In the genomic region with DNA sequence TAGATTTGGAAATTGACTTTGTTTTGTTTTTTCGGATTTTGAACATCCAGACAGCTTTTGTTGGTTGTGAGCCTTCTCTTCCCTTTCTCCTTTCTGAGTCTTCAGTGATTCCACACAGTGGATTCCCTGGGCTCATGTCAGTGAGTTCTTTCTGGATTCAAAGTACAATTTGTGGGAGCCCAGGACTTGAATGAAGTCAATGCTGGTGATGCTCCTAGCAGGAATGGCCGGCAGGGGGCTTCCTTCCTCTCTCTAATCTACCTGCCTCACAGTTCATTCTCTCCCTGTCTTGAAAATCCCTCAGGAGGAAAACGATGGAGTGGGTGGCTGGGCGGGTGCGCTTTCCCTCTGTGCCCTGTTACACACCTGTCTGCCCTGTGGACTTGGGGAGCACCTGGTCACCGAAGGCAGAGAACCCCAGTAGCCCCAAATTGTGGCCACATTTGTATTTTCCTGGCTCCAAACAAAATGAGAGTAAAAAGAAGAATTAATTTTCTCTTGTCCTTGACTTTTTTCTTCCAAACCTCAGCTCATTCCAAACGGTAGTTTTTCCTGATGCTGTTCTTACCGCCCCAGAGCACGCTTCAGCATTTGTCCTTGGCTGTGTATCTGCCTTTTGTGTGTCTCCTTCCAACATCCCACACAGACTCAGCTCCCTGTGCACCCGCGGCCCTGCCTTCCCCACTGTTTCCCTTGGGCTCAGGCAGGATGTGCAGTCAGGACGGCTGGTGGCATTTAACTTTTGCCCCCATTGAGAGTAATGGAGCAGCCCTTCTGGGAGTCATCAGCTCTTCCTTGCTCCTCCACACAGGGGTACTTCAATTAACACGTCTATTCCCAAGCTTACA, we compare ENCODE assay signal across 9 cellular contexts.
DNase-seq lines count a peak whose midpoint lies in the region; ATAC-seq, FAIRE-seq and TF ChIP-seq lines count a peak whose summit lies in the region.
"Had no signal": no experiment of that assay in that cellular context is flagged by ENCODE, and none has a peak within 500 bp of the region (broad histone marks: within the 10 kb centered on the region; RNA-seq: fewer than 3 reads in every experiment).

No MANE protein-coding gene starts in this region.

- H3K36me3 ChIP-seq in astrocyte (ENCODE audit: insufficient read depth, low read length) (no peaks in the 10 kb centered on the region), mucosa of descending colon (ENCODE audit: low read depth) (no peaks in the 10 kb centered on the region)
- H3K36me3 ChIP-seq: SJSA1 had no signal

- no peak for FAIRE-seq in astrocyte (lab: Jason Lieb, UNC)

- no peak overlapping the region for H2AFZ ChIP-seq in astrocyte (ENCODE audit: low read depth, low read length)

- H3K36me3 Mint-ChIP-seq in astrocyte (ENCODE audit: low read depth, unreplicated experiment), result peaks cover 3% of the 10 kb centered on the region
- no peaks in the 10 kb centered on the region for H3K36me3 Mint-ChIP-seq in naive thymus-derived CD8-positive, alpha-beta T cell

- H3K9me3 Mint-ChIP-seq in astrocyte (ENCODE audit: unreplicated experiment), result peaks cover 8% of the 10 kb centered on the region
- peaks cover 0 to 11% (median 5%) of the 10 kb centered on the region in 9 donors for H3K9me3 Mint-ChIP-seq in naive thymus-derived CD8-positive, alpha-beta T cell

- no peak overlapping the region for H3K27ac ChIP-seq in astrocyte (ENCODE audit: low read depth, low read length)
- H3K27ac ChIP-seq: SJSA1 had no signal

- intact Hi-C loops in mucosa of descending colon (cut with DNase I, micrococcal nuclease), result no loop called here
- intact Hi-C loops in Right ventricle myocardium superior (cut with DNase I), result no loop called here

- no peaks in the 10 kb centered on the region for H3K79me2 ChIP-seq in astrocyte (ENCODE audit: insufficient read depth, low read length)

- H3K4me3 Mint-ChIP-seq in astrocyte (ENCODE audit: unreplicated experiment), result no peak overlapping the region
- H3K4me3 Mint-ChIP-seq in naive thymus-derived CD8-positive, alpha-beta T cell, result no peak overlapping the region

- ATAC-seq in mucosa of descending colon (peak; percentile 33), GM21515 (IDR thresholded peaks at IDR 0.05; ENCODE audit: unreplicated experiment) (no peak), Right ventricle myocardium superior (ENCODE audit: poor library complexity) (no peak)
- ATAC-seq in naive thymus-derived CD8-positive, alpha-beta T cell, result no peak

- no peak overlapping the region for H3K9ac ChIP-seq in astrocyte (ENCODE audit: low read length)

- H3K27me3 ChIP-seq in astrocyte (ENCODE audit: insufficient read depth, low read length), result no peaks in the 10 kb centered on the region
- H3K27me3 ChIP-seq: SJSA1 had no signal

- POLR2A ChIA-PET in naive thymus-derived CD8-positive, alpha-beta T cell (lab: Charles Lee), result no interaction called here

- no peaks in the 10 kb centered on the region for H4K20me1 ChIP-seq in astrocyte (ENCODE audit: insufficient read depth, low read length)

- H3K4me2 ChIP-seq in astrocyte (ENCODE audit: low read length), result no peak overlapping the region

- H3K4me1 ChIP-seq in astrocyte (ENCODE audit: insufficient read depth, low read length), result no peaks in the 10 kb centered on the region
- no peaks in the 10 kb centered on the region for H3K4me1 ChIP-seq in mucosa of descending colon (ENCODE audit: low read depth)
- H3K4me1 ChIP-seq: SJSA1 had no signal

- peak; percentile 3 for DNase-seq in G401 (ENCODE audit: low spot score)
- DNase-seq in astrocyte (ENCODE audit: low read depth), result no peak
- DNase-seq in mucosa of descending colon, result peak in 2 of 3 donors; percentile 50 to 62
- no peak for DNase-seq in stimulated activated naive CD4-positive, alpha-beta T cell treated with Interleukin-2 at 50 U/mL for 16 hours (lab: John Stamatoyannopoulos, UW)
- no peak for DNase-seq in naive thymus-derived CD8-positive, alpha-beta T cell
- no peak for DNase-seq in Right ventricle myocardium superior

- no peak overlapping the region for H3K4me3 ChIP-seq in astrocyte (ENCODE audit: insufficient read depth, low read depth, low read length)
- no peak overlapping the region for H3K4me3 ChIP-seq in mucosa of descending colon
- H3K4me3 ChIP-seq: SJSA1 had no signal

- no peak overlapping the region for H3K27ac Mint-ChIP-seq in astrocyte (ENCODE audit: unreplicated experiment)
- H3K27ac Mint-ChIP-seq in naive thymus-derived CD8-positive, alpha-beta T cell, result peak overlapping the region in 1 of 10 donors; percentile 42

- H3K4me1 Mint-ChIP-seq in astrocyte (ENCODE audit: low read depth, unreplicated experiment), result peaks cover 6% of the 10 kb centered on the region
- peaks cover 0 to 2% (median 0%) of the 10 kb centered on the region in 4 donors for H3K4me1 Mint-ChIP-seq in naive thymus-derived CD8-positive, alpha-beta T cell

- H3K9me3 ChIP-seq in astrocyte (ENCODE audit: insufficient read depth, low read depth, low read length) (no peaks in the 10 kb centered on the region), mucosa of descending colon (no peaks in the 10 kb centered on the region)
- H3K9me3 ChIP-seq: SJSA1 had no signal

- TF ChIP-seq CTCF in LNCAP (IDR thresholded peaks at IDR 0.05) (peak; percentile 59), astrocyte (IDR thresholded peaks at IDR 0.05; ENCODE audit: insufficient read depth, low read depth, low read length) (peak; percentile 41), mucosa of descending colon (IDR thresholded peaks at IDR 0.05) (no peak)

- in situ Hi-C loops in G401 (cut with HindIII; ENCODE audit: low sequenced_read_pairs), result no loop called here

- peaks cover 50% of the 10 kb centered on the region for H3K27me3 Mint-ChIP-seq in astrocyte (ENCODE audit: low read depth, unreplicated experiment)
- peaks cover 1 to 35% (median 16%) of the 10 kb centered on the region in 5 donors for H3K27me3 Mint-ChIP-seq in naive thymus-derived CD8-positive, alpha-beta T cell

Comparison
In these comparisons a context has a peak if more than half of its experiments do, and no peak if none do; other contexts are left out.
1. DNase-seq: peak in G401 (single experiment) and mucosa of descending colon (2 of 3); none in astrocyte (single experiment), stimulated activated naive CD4-positive, alpha-beta T cell treated with Interleukin-2 at 50 U/mL for 16 hours (single experiment), naive thymus-derived CD8-positive, alpha-beta T cell (0 of 10) and Right ventricle myocardium superior (single experiment).